ENCODE assay signal across 8 cellular contexts in the genomic region with DNA sequence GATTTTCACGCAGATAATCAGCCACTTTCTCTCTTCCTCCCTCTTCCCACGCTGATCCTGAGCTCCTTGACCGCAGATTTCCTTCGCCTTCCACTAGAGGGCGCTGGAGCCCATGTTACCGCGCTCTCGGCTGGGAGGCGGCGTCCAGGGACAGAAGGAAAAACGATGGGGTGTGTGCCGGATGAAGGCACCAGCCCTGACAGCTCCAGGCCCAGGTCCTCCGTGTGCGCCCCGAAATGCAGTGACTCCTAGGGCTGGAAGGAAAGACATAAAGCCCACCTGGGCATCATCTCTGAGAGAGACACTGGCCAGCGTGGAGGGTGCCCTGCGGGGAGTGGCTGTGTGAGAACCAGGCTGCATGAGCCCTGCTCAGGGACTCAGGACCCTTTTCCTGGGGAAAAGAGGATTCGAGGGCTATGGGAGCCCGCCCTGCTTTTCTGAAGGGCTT. TPM values are rescaled to one million over a fixed set of nuclear protein-coding genes. Genes with fewer than 3 reads are reported as not detected.
DNase-seq lines count a peak whose midpoint lies in the region; FAIRE-seq and TF ChIP-seq lines count a peak whose summit lies in the region.

No MANE protein-coding gene starts in this region.

- no peak overlapping the region for H3K4me3 Mint-ChIP-seq in activated T-cell treated with anti-CD3 and anti-CD28 coated beads, Interleukin-2, amount 50 U/mL, for 24 hours
- peak overlapping the region; percentile 66 for H3K4me3 Mint-ChIP-seq in type B pancreatic cell

- H3K9me3 Mint-ChIP-seq in activated T-cell treated with anti-CD3 and anti-CD28 coated beads, Interleukin-2, amount 50 U/mL, for 24 hours, result no peaks in the 10 kb centered on the region
- no peaks in the 10 kb centered on the region for H3K9me3 Mint-ChIP-seq in type B pancreatic cell

- H3K4me1 ChIP-seq in neuron (ENCODE audit: insufficient read depth, low read length), result peaks cover 2% of the 10 kb centered on the region

- no peaks in the 10 kb centered on the region for H3K27me3 ChIP-seq in neuron (ENCODE audit: insufficient read depth, low read length)

- no peak overlapping the region for H2AFZ ChIP-seq in neuron (ENCODE audit: low read depth, low read length)

- H3K4me3 ChIP-seq in foreskin fibroblast (ENCODE audit: low read depth in 1 of 2, low read length in 2 of 2) (peak overlapping the region; percentile 10 to 15), neuron (ENCODE audit: low read length) (peak overlapping the region; percentile 21)

- FAIRE-seq in GM19239 (lab: Jason Lieb, UNC), result peak; percentile 84

- TF ChIP-seq CTCF in foreskin fibroblast (IDR thresholded peaks at IDR 0.05; ENCODE audit: low read depth, low read length) (peak; percentile 88), type B pancreatic cell (conservative IDR thresholded peaks at IDR 0.05) (peak; percentile 95)

- peak; percentile 86 for DNase-seq in Ammon's horn (ENCODE audit: low spot score)
- peak; percentile 65 for DNase-seq in GM19239 (ENCODE audit: insufficient read length, low spot score)
- peak; percentile 56 for DNase-seq in HT1080 (ENCODE audit: low read depth)
- DNase-seq in NOMO-1 treated with dmso at 0.1 percent for 144 hours (lab: John Stamatoyannopoulos, UW; ENCODE audit: unreplicated experiment), result peak; percentile 36
- peak; percentile 62 for DNase-seq in activated T-cell treated with anti-CD3 and anti-CD28 coated beads, Interleukin-2, amount 50 U/mL, for 24 hours
- DNase-seq in foreskin fibroblast, result peak; percentile 60 to 90
- peak; percentile 81 for DNase-seq in type B pancreatic cell (ENCODE audit: extremely low spot score, unreplicated experiment)

- no peaks in the 10 kb centered on the region for H3K9me3 ChIP-seq in neuron (ENCODE audit: low read length)

- H3K36me3 ChIP-seq in neuron (ENCODE audit: insufficient read depth, low read length), result no peaks in the 10 kb centered on the region

- peaks cover 4% of the 10 kb centered on the region for H3K4me1 Mint-ChIP-seq in activated T-cell treated with anti-CD3 and anti-CD28 coated beads, Interleukin-2, amount 50 U/mL, for 24 hours (ENCODE audit: low read depth)
- H3K4me1 Mint-ChIP-seq in type B pancreatic cell (ENCODE audit: unreplicated experiment), result peaks cover 20% of the 10 kb centered on the region

- peaks cover 29% of the 10 kb centered on the region for H3K27me3 Mint-ChIP-seq in activated T-cell treated with anti-CD3 and anti-CD28 coated beads, Interleukin-2, amount 50 U/mL, for 24 hours
- H3K27me3 Mint-ChIP-seq in type B pancreatic cell, result peaks cover 31% of the 10 kb centered on the region

- H3K27ac Mint-ChIP-seq in activated T-cell treated with anti-CD3 and anti-CD28 coated beads, Interleukin-2, amount 50 U/mL, for 24 hours, result no peak overlapping the region
- H3K27ac Mint-ChIP-seq in type B pancreatic cell, result peak overlapping the region; percentile 24

- no peaks in the 10 kb centered on the region for H3K36me3 Mint-ChIP-seq in activated T-cell treated with anti-CD3 and anti-CD28 coated beads, Interleukin-2, amount 50 U/mL, for 24 hours (ENCODE audit: low read depth)
- H3K36me3 Mint-ChIP-seq in type B pancreatic cell, result no peaks in the 10 kb centered on the region

RNA-seq across cellular contexts. Expression of a gene that starts 44.9 kb away (rescaled TPM):
- total RNA-seq in HT1080 (2014; rRNA removed; shearing (Covaris generic)), result 1.5 TPM in 2 replicates
- 3.6 and 4.3 TPM in 2 replicates for polyA plus RNA-seq in HT1080 (2015; cell fraction: cytosol; rRNA removed)
- 9.3 and 10.5 TPM in 2 replicates for polyA plus RNA-seq in HT1080 (2015; cell fraction: nucleus; rRNA removed)
- total RNA-seq in type B pancreatic cell (ENCODE audit: low replicate concordance), result 1.5 and 1.8 TPM in 2 replicates

Comparison
In these comparisons a context has a peak if more than half of its experiments do, and no peak if none do; other contexts are left out.
1. Peak in every context shown above with its lines: DNase-seq and H3K4me3 ChIP-seq.
2. DNase-seq: peak in every context shown above with its lines; median percentile 86 in Ammon's horn; 81 in type B pancreatic cell; 75 in foreskin fibroblast; 65 in GM19239; 62 in activated T-cell treated with anti-CD3 and anti-CD28 coated beads, Interleukin-2, amount 50 U/mL, for 24 hours; 56 in HT1080; 36 in NOMO-1 treated with dmso at 0.1 percent for 144 hours.